Comparison of ENCODE assay signal across 1 cellular context in the genomic region with DNA sequence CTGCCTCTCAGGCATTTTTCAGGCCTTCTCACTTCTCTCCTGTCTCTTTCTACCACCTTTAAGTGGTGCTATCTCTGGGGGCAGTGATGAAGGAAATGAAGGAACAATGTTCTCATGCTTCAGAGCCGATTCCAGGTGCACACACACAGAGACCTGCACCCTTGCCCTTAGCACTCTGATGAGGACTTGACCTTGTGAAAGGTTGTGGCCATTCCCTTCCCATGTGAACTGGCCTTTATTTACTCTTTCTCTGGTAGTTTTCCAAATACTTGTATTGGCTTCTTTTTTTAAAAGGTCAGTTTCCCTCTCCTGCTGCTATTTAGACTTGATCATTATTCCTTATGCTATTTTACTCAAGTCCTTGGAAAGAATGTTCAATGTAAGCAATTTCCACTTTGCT.
TF ChIP-seq lines count a peak whose summit lies in the region.

No MANE protein-coding gene starts in this region.

TF ChIP-seq in HepG2, 621 proteins besides CTCF, POLR2A, EP300 and RAD21 (continued from another document and continues in another):
- no peak for TF ChIP-seq PREB (CRISPR knock-in tag; IDR thresholded peaks at IDR 0.05)
- TF ChIP-seq, protein P1, sequence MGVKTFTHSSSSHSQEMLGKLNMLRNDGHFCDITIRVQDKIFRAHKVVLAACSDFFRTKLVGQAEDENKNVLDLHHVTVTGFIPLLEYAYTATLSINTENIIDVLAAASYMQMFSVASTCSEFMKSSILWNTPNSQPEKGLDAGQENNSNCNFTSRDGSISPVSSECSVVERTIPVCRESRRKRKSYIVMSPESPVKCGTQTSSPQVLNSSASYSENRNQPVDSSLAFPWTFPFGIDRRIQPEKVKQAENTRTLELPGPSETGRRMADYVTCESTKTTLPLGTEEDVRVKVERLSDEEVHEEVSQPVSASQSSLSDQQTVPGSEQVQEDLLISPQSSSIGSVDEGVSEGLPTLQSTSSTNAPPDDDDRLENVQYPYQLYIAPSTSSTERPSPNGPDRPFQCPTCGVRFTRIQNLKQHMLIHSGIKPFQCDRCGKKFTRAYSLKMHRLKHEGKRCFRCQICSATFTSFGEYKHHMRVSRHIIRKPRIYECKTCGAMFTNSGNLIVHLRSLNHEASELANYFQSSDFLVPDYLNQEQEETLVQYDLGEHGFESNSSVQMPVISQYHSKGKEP (CRISPR knock-in tag; IDR thresholded peaks at IDR 0.05) = no peak
- no peak for TF ChIP-seq MLLT10 (CRISPR knock-in tag; IDR thresholded peaks at IDR 0.05)
- no peak for TF ChIP-seq BRD4 (CRISPR knock-in tag; IDR thresholded peaks at IDR 0.05)
- no peak for TF ChIP-seq NR0B2 (CRISPR knock-in tag; IDR thresholded peaks at IDR 0.05)
- no peak for TF ChIP-seq RBAK (CRISPR knock-in tag; IDR thresholded peaks at IDR 0.05)
- TF ChIP-seq EZH2 (conservative IDR thresholded peaks at IDR 0.05; ENCODE audit: low read depth, low read length) = no peak
- TF ChIP-seq ZNF549 (CRISPR knock-in tag; IDR thresholded peaks at IDR 0.05) = no peak
- TF ChIP-seq, protein P2, sequence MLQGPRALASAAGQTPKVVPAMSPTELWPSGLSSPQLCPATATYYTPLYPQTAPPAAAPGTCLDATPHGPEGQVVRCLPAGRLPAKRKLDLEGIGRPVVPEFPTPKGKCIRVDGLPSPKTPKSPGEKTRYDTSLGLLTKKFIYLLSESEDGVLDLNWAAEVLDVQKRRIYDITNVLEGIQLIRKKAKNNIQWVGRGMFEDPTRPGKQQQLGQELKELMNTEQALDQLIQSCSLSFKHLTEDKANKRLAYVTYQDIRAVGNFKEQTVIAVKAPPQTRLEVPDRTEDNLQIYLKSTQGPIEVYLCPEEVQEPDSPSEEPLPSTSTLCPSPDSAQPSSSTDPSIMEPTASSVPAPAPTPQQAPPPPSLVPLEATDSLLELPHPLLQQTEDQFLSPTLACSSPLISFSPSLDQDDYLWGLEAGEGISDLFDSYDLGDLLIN (CRISPR knock-in tag; IDR thresholded peaks at IDR 0.05; ENCODE audit: borderline replicate concordance) = no peak
- TF ChIP-seq, protein P3, sequence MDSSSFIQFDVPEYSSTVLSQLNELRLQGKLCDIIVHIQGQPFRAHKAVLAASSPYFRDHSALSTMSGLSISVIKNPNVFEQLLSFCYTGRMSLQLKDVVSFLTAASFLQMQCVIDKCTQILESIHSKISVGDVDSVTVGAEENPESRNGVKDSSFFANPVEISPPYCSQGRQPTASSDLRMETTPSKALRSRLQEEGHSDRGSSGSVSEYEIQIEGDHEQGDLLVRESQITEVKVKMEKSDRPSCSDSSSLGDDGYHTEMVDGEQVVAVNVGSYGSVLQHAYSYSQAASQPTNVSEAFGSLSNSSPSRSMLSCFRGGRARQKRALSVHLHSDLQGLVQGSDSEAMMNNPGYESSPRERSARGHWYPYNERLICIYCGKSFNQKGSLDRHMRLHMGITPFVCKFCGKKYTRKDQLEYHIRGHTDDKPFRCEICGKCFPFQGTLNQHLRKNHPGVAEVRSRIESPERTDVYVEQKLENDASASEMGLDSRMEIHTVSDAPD (CRISPR knock-in tag; IDR thresholded peaks at IDR 0.05) = no peak
- TF ChIP-seq ZNF44 (CRISPR knock-in tag; IDR thresholded peaks at IDR 0.05) = no peak
- peak; percentile 74 for TF ChIP-seq PAXIP1 (CRISPR knock-in tag; conservative IDR thresholded peaks at IDR 0.05)
- peak; percentile 61; the same call in 1 of the 2 replicates for TF ChIP-seq GATAD2A (CRISPR knock-in tag; IDR thresholded peaks at IDR 0.05)
- no peak for TF ChIP-seq GABPB1 (CRISPR knock-in tag; IDR thresholded peaks at IDR 0.05)
- no peak for TF ChIP-seq ZNF775 (CRISPR knock-in tag; IDR thresholded peaks at IDR 0.05; ENCODE audit: borderline replicate concordance)
- TF ChIP-seq ZEB1 (IDR thresholded peaks at IDR 0.05; ENCODE audit: insufficient replicate concordance, low read depth) = no peak
- TF ChIP-seq ZBTB3 (CRISPR knock-in tag; IDR thresholded peaks at IDR 0.05; ENCODE audit: borderline replicate concordance, low read depth) = no peak
- TF ChIP-seq ZMYM4 (CRISPR knock-in tag; IDR thresholded peaks at IDR 0.05) = peak; percentile 88
- TF ChIP-seq TOPORS (CRISPR knock-in tag; IDR thresholded peaks at IDR 0.05) = no peak
- no peak for TF ChIP-seq KDM3A (CRISPR knock-in tag; IDR thresholded peaks at IDR 0.05; ENCODE audit: low read depth)
- TF ChIP-seq SKIL (CRISPR knock-in tag; IDR thresholded peaks at IDR 0.05; ENCODE audit: borderline replicate concordance) = no peak
- peak; percentile 72 for TF ChIP-seq NCOA2 (CRISPR knock-in tag; IDR thresholded peaks at IDR 0.05)
- TF ChIP-seq AFF4 (CRISPR knock-in tag; IDR thresholded peaks at IDR 0.05) = no peak
- TF ChIP-seq, protein P4, sequence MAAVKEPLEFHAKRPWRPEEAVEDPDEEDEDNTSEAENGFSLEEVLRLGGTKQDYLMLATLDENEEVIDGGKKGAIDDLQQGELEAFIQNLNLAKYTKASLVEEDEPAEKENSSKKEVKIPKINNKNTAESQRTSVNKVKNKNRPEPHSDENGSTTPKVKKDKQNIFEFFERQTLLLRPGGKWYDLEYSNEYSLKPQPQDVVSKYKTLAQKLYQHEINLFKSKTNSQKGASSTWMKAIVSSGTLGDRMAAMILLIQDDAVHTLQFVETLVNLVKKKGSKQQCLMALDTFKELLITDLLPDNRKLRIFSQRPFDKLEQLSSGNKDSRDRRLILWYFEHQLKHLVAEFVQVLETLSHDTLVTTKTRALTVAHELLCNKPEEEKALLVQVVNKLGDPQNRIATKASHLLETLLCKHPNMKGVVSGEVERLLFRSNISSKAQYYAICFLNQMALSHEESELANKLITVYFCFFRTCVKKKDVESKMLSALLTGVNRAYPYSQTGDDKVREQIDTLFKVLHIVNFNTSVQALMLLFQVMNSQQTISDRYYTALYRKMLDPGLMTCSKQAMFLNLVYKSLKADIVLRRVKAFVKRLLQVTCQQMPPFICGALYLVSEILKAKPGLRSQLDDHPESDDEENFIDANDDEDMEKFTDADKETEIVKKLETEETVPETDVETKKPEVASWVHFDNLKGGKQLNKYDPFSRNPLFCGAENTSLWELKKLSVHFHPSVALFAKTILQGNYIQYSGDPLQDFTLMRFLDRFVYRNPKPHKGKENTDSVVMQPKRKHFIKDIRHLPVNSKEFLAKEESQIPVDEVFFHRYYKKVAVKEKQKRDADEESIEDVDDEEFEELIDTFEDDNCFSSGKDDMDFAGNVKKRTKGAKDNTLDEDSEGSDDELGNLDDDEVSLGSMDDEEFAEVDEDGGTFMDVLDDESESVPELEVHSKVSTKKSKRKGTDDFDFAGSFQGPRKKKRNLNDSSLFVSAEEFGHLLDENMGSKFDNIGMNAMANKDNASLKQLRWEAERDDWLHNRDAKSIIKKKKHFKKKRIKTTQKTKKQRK (IDR thresholded peaks at IDR 0.05; ENCODE audit: low read length) = no peak
- no peak for TF ChIP-seq TOE1 (CRISPR knock-in tag; IDR thresholded peaks at IDR 0.05)
- TF ChIP-seq, protein P5, sequence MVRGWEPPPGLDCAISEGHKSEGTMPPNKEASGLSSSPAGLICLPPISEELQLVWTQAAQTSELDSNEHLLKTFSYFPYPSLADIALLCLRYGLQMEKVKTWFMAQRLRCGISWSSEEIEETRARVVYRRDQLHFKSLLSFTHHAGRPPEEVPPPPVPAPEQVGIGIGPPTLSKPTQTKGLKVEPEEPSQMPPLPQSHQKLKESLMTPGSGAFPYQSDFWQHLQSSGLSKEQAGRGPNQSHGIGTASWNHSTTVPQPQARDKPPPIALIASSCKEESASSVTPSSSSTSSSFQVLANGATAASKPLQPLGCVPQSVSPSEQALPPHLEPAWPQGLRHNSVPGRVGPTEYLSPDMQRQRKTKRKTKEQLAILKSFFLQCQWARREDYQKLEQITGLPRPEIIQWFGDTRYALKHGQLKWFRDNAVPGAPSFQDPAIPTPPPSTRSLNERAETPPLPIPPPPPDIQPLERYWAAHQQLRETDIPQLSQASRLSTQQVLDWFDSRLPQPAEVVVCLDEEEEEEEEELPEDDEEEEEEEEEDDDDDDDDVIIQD (CRISPR knock-in tag; IDR thresholded peaks at IDR 0.05; ENCODE audit: low read depth) = peak; percentile 46; the same call in 1 of the 2 replicates
- no peak for TF ChIP-seq CHD4 (IDR thresholded peaks at IDR 0.05; ENCODE audit: borderline replicate concordance, low read length)
- no peak for TF ChIP-seq ZFP36 (IDR thresholded peaks at IDR 0.05; ENCODE audit: borderline replicate concordance, low read depth, low read length, partially characterized antibody)
- no peak for TF ChIP-seq MTF2 (CRISPR knock-in tag; IDR thresholded peaks at IDR 0.05; ENCODE audit: borderline replicate concordance)
- TF ChIP-seq KDM2A (CRISPR knock-in tag; IDR thresholded peaks at IDR 0.05; ENCODE audit: borderline replicate concordance, low read depth) = no peak
- TF ChIP-seq, protein P6, sequence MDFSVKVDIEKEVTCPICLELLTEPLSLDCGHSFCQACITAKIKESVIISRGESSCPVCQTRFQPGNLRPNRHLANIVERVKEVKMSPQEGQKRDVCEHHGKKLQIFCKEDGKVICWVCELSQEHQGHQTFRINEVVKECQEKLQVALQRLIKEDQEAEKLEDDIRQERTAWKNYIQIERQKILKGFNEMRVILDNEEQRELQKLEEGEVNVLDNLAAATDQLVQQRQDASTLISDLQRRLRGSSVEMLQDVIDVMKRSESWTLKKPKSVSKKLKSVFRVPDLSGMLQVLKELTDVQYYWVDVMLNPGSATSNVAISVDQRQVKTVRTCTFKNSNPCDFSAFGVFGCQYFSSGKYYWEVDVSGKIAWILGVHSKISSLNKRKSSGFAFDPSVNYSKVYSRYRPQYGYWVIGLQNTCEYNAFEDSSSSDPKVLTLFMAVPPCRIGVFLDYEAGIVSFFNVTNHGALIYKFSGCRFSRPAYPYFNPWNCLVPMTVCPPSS (IDR thresholded peaks at IDR 0.05) = no peak
- TF ChIP-seq NR2F2 (IDR thresholded peaks at IDR 0.05; ENCODE audit: borderline replicate concordance, low read depth) = peak; percentile 54; the same call in 1 of the 2 replicates
